ENCODE assay signal across 5 cellular contexts in genomic region chr10:93314656-93315055, GRCh38.
A peak's percentile ranks its signal among the peaks of the same experiment; 100 is the strongest.
DNase-seq lines count a peak whose midpoint lies in the region; ATAC-seq, FAIRE-seq and TF ChIP-seq lines count a peak whose summit lies in the region.
"Not testable (repeated sequence)": the region's sequence is repeated elsewhere in the genome, so short reads cannot be mapped to it uniquely, and the experiment has no call there.

No MANE protein-coding gene starts in this region.

- in situ Hi-C loops in IMR-90 (cut with MboI; ENCODE audit: low sequenced_read_pairs), result loop anchor here (25.0 kb wide), 1 partner anchor 427 kb away; no protein-coding TSS in a partner anchor

- DNase-seq in IMR-90; chondrocyte (ENCODE audit: low spot score); endothelial cell of umbilical vein (ENCODE audit: low read depth, low spot score); osteocyte (ENCODE audit: extremely low spot score, unreplicated experiment): not testable (repeated sequence)

- not testable (repeated sequence) for H2BK5ac ChIP-seq in IMR-90 (ENCODE audit: low read depth, low read length, poor library complexity, severe bottlenecking)

- H3K4me1 Mint-ChIP-seq in chondrocyte (ENCODE audit: low read depth), result peaks cover 51% of the 10 kb centered on the region
- H3K4me1 Mint-ChIP-seq in osteocyte (ENCODE audit: unreplicated experiment), result not testable (repeated sequence)

- H3K4me2 ChIP-seq in BLaER1 treated with 17β-estradiol and CSF1 and Interleukin-3, amounts not matched to agents 10 nM and 100 nM, result peak overlapping the region in 6 of 11 experiments; percentile 39 to 60 (median 48); a peak in 9 of 22 replicates
- not testable (repeated sequence) for H3K4me2 ChIP-seq in IMR-90 (ENCODE audit: low read depth, low read length); endothelial cell of umbilical vein (ENCODE audit: insufficient read depth, low read length)

- peaks cover 16 to 58% of the 10 kb centered on the region in 2 experiments for H3K79me1 ChIP-seq in IMR-90 (ENCODE audit: low read depth in 1 of 2, low read length in 2 of 2)

- not testable (repeated sequence) for H3K9me3 Mint-ChIP-seq in chondrocyte (ENCODE audit: low read depth); osteocyte (ENCODE audit: unreplicated experiment)

- not testable (repeated sequence) for H3K79me2 ChIP-seq in endothelial cell of umbilical vein (ENCODE audit: control insufficient read depth, insufficient read depth, low read length)

- peak overlapping the region; percentile 49 for H3K27ac Mint-ChIP-seq in chondrocyte (ENCODE audit: unreplicated experiment)
- H3K27ac Mint-ChIP-seq in osteocyte (ENCODE audit: unreplicated experiment), result peak overlapping the region; percentile 50

- not testable (repeated sequence) for TF ChIP-seq RAD21 in IMR-90 (IDR thresholded peaks at IDR 0.05; ENCODE audit: low read length)

- H3K14ac ChIP-seq in IMR-90 (replicated peaks; ENCODE audit: low read depth, low read length), result not testable (repeated sequence)

- not testable (repeated sequence) for H3K23ac ChIP-seq in IMR-90 (ENCODE audit: low read depth, low read length)

- dilution Hi-C loops in IMR-90 (cut with HindIII; ENCODE audit: low sequenced_read_pairs, unreplicated experiment); endothelial cell of umbilical vein (cut with MboI; ENCODE audit: extremely low pct_ligation_motif_present, low sequenced_read_pairs): not testable (repeated sequence)

- not testable (repeated sequence) for H4K5ac ChIP-seq in IMR-90 (ENCODE audit: low read depth, low read length)

- H3K36me3 Mint-ChIP-seq in chondrocyte (ENCODE audit: low read depth) (peaks cover 64% of the 10 kb centered on the region), osteocyte (ENCODE audit: unreplicated experiment) (peaks cover 76% of the 10 kb centered on the region)

- H4K20me1 ChIP-seq in BLaER1 treated with 17β-estradiol and CSF1 and Interleukin-3, amounts not matched to agents 10 nM and 100 nM; IMR-90 (ENCODE audit: insufficient read depth, low read length); endothelial cell of umbilical vein (replicated peaks; ENCODE audit: control insufficient read depth, extremely low read depth, insufficient read depth, low read length): not testable (repeated sequence)

- H2BK120ac ChIP-seq in IMR-90 (ENCODE audit: low read depth, low read length), result not testable (repeated sequence)

- not testable (repeated sequence) for BruUV-seq in IMR-90 (replicated peaks; lab: Mats Ljungman, UMichigan); endothelial cell of umbilical vein (replicated peaks; lab: Mats Ljungman, UMichigan)

- H3K4me3 ChIP-seq in BLaER1 treated with 17β-estradiol and CSF1 and Interleukin-3, amounts not matched to agents 10 nM and 100 nM; IMR-90 (ENCODE audit: insufficient read depth, low read depth, low read length); endothelial cell of umbilical vein (replicated peaks in 1 of 3; ENCODE audit: insufficient read depth in 1 of 3, low read depth in 1 of 3, low read length in 3 of 3): not testable (repeated sequence)

- H2AFZ ChIP-seq in IMR-90 (replicated peaks; ENCODE audit: low read length, poor library complexity); endothelial cell of umbilical vein (ENCODE audit: low read depth, low read length): not testable (repeated sequence)

- POLR2A ChIA-PET in IMR-90 (lab: Charles Lee; ENCODE audit: unreplicated experiment); endothelial cell of umbilical vein (lab: Charles Lee): not testable (repeated sequence)

- H3K4me3 Mint-ChIP-seq in chondrocyte (ENCODE audit: unreplicated experiment); osteocyte (ENCODE audit: unreplicated experiment): not testable (repeated sequence)

- H3K9me3 ChIP-seq in BLaER1 treated with 17β-estradiol and CSF1 and Interleukin-3, amounts not matched to agents 10 nM and 100 nM (replicated peaks in 1 of 11); IMR-90 (ENCODE audit: control insufficient read depth, insufficient read depth, low read length); endothelial cell of umbilical vein (replicated peaks; ENCODE audit: control insufficient read depth, insufficient read depth, low read length): not testable (repeated sequence)

- ATAC-seq in IMR-90 (ENCODE audit: low read depth), result peak; percentile 21; the same call in 1 of the 2 replicates

- H3K4ac ChIP-seq in IMR-90 (ENCODE audit: low read depth, low read length), result not testable (repeated sequence)

- H3K27me3 ChIP-seq in BLaER1 treated with 17β-estradiol and CSF1 and Interleukin-3, amounts not matched to agents 10 nM and 100 nM; IMR-90 (ENCODE audit: control insufficient read depth, insufficient read depth, low read length); endothelial cell of umbilical vein (ENCODE audit: control insufficient read depth in 2 of 2, insufficient read depth in 2 of 2, low read length in 2 of 2): not testable (repeated sequence)

- FAIRE-seq in endothelial cell of umbilical vein (lab: Jason Lieb, UNC), result peak; percentile 12

- H4K8ac ChIP-seq in IMR-90 (ENCODE audit: low read depth in 2 of 2, low read length in 2 of 2), result not testable (repeated sequence)

- H3K36me3 ChIP-seq in BLaER1 treated with 17β-estradiol and CSF1 and Interleukin-3, amounts not matched to agents 10 nM and 100 nM, result peaks cover 0 to 36% (median 0%) of the 10 kb centered on the region in 11 experiments; a peak in 4 of 22 replicates
- H3K36me3 ChIP-seq in IMR-90 (ENCODE audit: control insufficient read depth, insufficient read depth, low read length), result peaks cover 73% of the 10 kb centered on the region
- H3K36me3 ChIP-seq in endothelial cell of umbilical vein (ENCODE audit: control insufficient read depth in 2 of 2, extremely low read depth in 1 of 2, insufficient read depth in 2 of 2, low read length in 2 of 2), result peaks cover 59 to 64% of the 10 kb centered on the region in 2 experiments

- not testable (repeated sequence) for H3K56ac ChIP-seq in IMR-90 (ENCODE audit: extremely low read depth, insufficient read depth, low read length)

- H2AK5ac ChIP-seq in IMR-90 (ENCODE audit: low read depth, low read length), result not testable (repeated sequence)

- not testable (repeated sequence) for H3K27me3 Mint-ChIP-seq in chondrocyte (ENCODE audit: low read depth); osteocyte (ENCODE audit: unreplicated experiment)

- peaks cover 23 to 45% (median 31%) of the 10 kb centered on the region in 10 experiments for H3K4me1 ChIP-seq in BLaER1 treated with 17β-estradiol and CSF1 and Interleukin-3, amounts not matched to agents 10 nM and 100 nM
- H3K4me1 ChIP-seq in IMR-90 (ENCODE audit: control insufficient read depth, insufficient read depth, low read length); endothelial cell of umbilical vein (ENCODE audit: control insufficient read depth, extremely low read depth, insufficient read depth, low read length): not testable (repeated sequence)

- intact Hi-C loops in IMR-90 (cut with micrococcal nuclease), result not testable (repeated sequence)
- intact Hi-C loops in endothelial cell of umbilical vein (cut with micrococcal nuclease), result loop anchor here (5.0 kb wide), 1 partner anchor 188 kb away; no protein-coding TSS in a partner anchor

- H2AK9ac ChIP-seq in IMR-90 (replicated peaks; ENCODE audit: low read depth, low read length, poor library complexity), result not testable (repeated sequence)

- not testable (repeated sequence) for TF ChIP-seq POLR2A in IMR-90 (IDR thresholded peaks at IDR 0.05; ENCODE audit: low read depth, low read length); endothelial cell of umbilical vein (IDR thresholded peaks at IDR 0.05; ENCODE audit: low read depth, low read length)

- H3K27ac ChIP-seq in BLaER1 treated with 17β-estradiol and CSF1 and Interleukin-3, amounts not matched to agents 10 nM and 100 nM, result peak overlapping the region in 5 of 11 experiments; percentile 22 to 66 (median 58); a peak in 6 of 22 replicates
- not testable (repeated sequence) for H3K27ac ChIP-seq in IMR-90 (ENCODE audit: insufficient read depth, low read length); endothelial cell of umbilical vein (ENCODE audit: insufficient read depth, low read depth, low read length)

- CTCF ChIA-PET in IMR-90 (lab: Yijun Ruan, JAX); endothelial cell of umbilical vein (lab: Charles Lee): not testable (repeated sequence)

- not testable (repeated sequence) for TF ChIP-seq CTCF in IMR-90 (conservative IDR thresholded peaks at IDR 0.05; ENCODE audit: low read depth, low read length); chondrocyte (IDR thresholded peaks at IDR 0.05); endothelial cell of umbilical vein (IDR thresholded peaks at IDR 0.05; ENCODE audit: extremely low read depth in 1 of 2, insufficient read depth in 1 of 2, low read depth in 1 of 2, low read length in 2 of 2); osteocyte (IDR thresholded peaks at IDR 0.05)

- H2BK20ac ChIP-seq in IMR-90 (ENCODE audit: low read depth, low read length), result not testable (repeated sequence)

- whole genome bisulfite sequencing in IMR-90 (ENCODE audit: extremely low coverage in 2 of 2, insufficient read length in 1 of 2), 2 experiments, result no CpG with 5 or more reads among the region's 3 CpGs

- H3K18ac ChIP-seq in IMR-90 (ENCODE audit: low read depth, low read length), result not testable (repeated sequence)

- not testable (repeated sequence) for H2BK15ac ChIP-seq in IMR-90 (ENCODE audit: low read depth, low read length)

- H4K91ac ChIP-seq in IMR-90 (ENCODE audit: insufficient read depth, low read depth, low read length), result not testable (repeated sequence)

- H3K9me1 ChIP-seq in IMR-90 (ENCODE audit: insufficient read depth, low read length), result peaks cover 11% of the 10 kb centered on the region; the same call in 1 of the 2 replicates
- not testable (repeated sequence) for H3K9me1 ChIP-seq in endothelial cell of umbilical vein (replicated peaks; ENCODE audit: control insufficient read depth, extremely low read depth, insufficient read depth, low read length)

- not testable (repeated sequence) for H3K9ac ChIP-seq in BLaER1 treated with 17β-estradiol and CSF1 and Interleukin-3, amounts not matched to agents 10 nM and 100 nM; IMR-90 (ENCODE audit: low read depth, low read length); endothelial cell of umbilical vein (replicated peaks; ENCODE audit: extremely low read depth, insufficient read depth, low read length)
